In the genomic region with DNA sequence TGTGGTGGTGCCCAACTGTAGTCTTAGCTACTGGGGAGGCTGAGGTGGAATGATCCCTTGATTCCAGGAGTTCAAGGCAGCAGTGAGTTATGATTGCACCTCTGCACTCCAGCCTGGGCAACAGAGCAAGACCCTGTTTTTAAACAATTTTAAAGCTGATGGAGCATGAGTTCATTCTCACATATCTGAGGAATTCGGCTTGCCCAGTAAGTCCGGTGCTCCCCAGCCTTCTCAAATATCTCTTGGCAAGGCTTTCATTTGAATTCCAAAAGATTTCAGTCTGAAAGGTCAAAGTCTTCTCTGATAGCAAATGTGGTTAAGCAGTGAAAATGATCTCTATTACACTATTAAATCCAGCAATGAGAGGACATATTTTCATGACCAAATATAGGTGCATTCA, we compare ENCODE assay signal across 28 cellular contexts. TPM values are rescaled to one million over a fixed set of nuclear protein-coding genes. Genes with fewer than 3 reads are reported as not detected.
DNase-seq lines count a peak whose midpoint lies in the region; ATAC-seq lines count a peak whose summit lies in the region.
"Had no signal": no experiment of that assay in that cellular context is flagged by ENCODE, and none has a peak within 500 bp of the region (broad histone marks: within the 10 kb centered on the region; RNA-seq: fewer than 3 reads in every experiment).

No MANE protein-coding gene starts in this region.

- H3K14ac ChIP-seq in mesenchymal stem cell (ENCODE audit: low read length in 2 of 2), result no peak overlapping the region

- peak; percentile 22 for DNase-seq in A172 (ENCODE audit: low spot score)
- peak; percentile 46 for DNase-seq in LHCN-M2 (ENCODE audit: low read depth)
- DNase-seq in dedifferentiated amniotic fluid mesenchymal stem cell (ENCODE audit: extremely low spot score), result peak; percentile 57
- no peak for DNase-seq in mesenchymal stem cell
- DNase-seq in activated CD4-positive, CD25-positive, alpha-beta regulatory T cell (lab: John Stamatoyannopoulos, UW), result no peak
- DNase-seq in activated naive CD4-positive, alpha-beta T cell treated with anti-CD3 and anti-CD28 coated beads, Interleukin-2, amount 50 U/mL, for 16 hours, result no peak
- DNase-seq: 8988T; activated CD8-positive, alpha-beta T cell treated with anti-CD3 and anti-CD28 coated beads, Interleukin-2, amount 10 ng/mL, durations not matched to agents 7 days and 5 days; activated naive CD4-positive, alpha-beta T cell treated with anti-CD3 and anti-CD28 coated beads, Interleukin-2, amount 10 ng/mL, durations not matched to agents 7 days and 5 days; AML-193; CD4-positive, CD25-positive, alpha-beta regulatory T cell; colonic mucosa; effector memory CD8-positive, alpha-beta T cell; foreskin fibroblast; head of caudate nucleus; mucosa of descending colon; NCI-H1417 treated with DMSO at 0.1 percent for 48 hours; NCI-H2081; NCI-H345; NCI-H748 treated with DMSO at 0.1 percent for 48 hours; Peyer's patch; SHP77; stimulated activated naive CD4-positive, alpha-beta T cell; upper lobe of left lung had no signal

- peaks cover 0 to 2% of the 10 kb centered on the region in 2 experiments for H3K36me3 ChIP-seq in mesenchymal stem cell (ENCODE audit: control insufficient read depth in 1 of 2, insufficient read depth in 2 of 2, low read depth in 1 of 2, low read length in 2 of 2)
- H3K36me3 ChIP-seq: colonic mucosa, Peyer's patch, suprapubic skin, upper lobe of left lung had no signal

- WGBS in mesenchymal stem cell, result no CpG with 5 or more reads among the region's 2 CpGs

- no peak overlapping the region for H3K23ac ChIP-seq in mesenchymal stem cell (ENCODE audit: low read length in 2 of 2)

- H3K9ac ChIP-seq in mesenchymal stem cell (ENCODE audit: low read length), result no peak overlapping the region

- H2BK5ac ChIP-seq in mesenchymal stem cell (ENCODE audit: low read depth, low read length, poor library complexity, severe bottlenecking), result no peak overlapping the region

- no peaks in the 10 kb centered on the region for H3K9me3 ChIP-seq in mesenchymal stem cell (ENCODE audit: control insufficient read depth, low read length)
- H3K9me3 ChIP-seq: colonic mucosa, mucosa of descending colon, Peyer's patch, suprapubic skin, upper lobe of left lung had no signal

- H2BK12ac ChIP-seq in mesenchymal stem cell (ENCODE audit: low read length in 2 of 2), result no peak overlapping the region

- peaks cover 0 to 7% of the 10 kb centered on the region in 2 experiments for H3K27me3 ChIP-seq in mesenchymal stem cell (ENCODE audit: control insufficient read depth in 1 of 2, insufficient read depth in 1 of 2, low read length in 2 of 2)
- H3K27me3 ChIP-seq: colonic mucosa, Peyer's patch, suprapubic skin, upper lobe of left lung had no signal

- H2AFZ ChIP-seq in mesenchymal stem cell (ENCODE audit: low read depth, low read length), result no peak overlapping the region

- H3K4me3 ChIP-seq in mesenchymal stem cell (ENCODE audit: insufficient read depth in 1 of 2, low read depth in 1 of 2, low read length in 2 of 2), result no peak overlapping the region
- H3K4me3 ChIP-seq: colonic mucosa, mucosa of descending colon, Peyer's patch, skin epidermis, suprapubic skin, upper lobe of left lung had no signal

- H3K4me1 ChIP-seq in mesenchymal stem cell (ENCODE audit: control insufficient read depth, insufficient read depth, low read depth, low read length), result peaks cover 4% of the 10 kb centered on the region
- H3K4me1 ChIP-seq: colonic mucosa, Peyer's patch, suprapubic skin, upper lobe of left lung had no signal

- H3K79me1 ChIP-seq in mesenchymal stem cell (replicated peaks; ENCODE audit: low read length, poor library complexity, severe bottlenecking), result peaks cover 3% of the 10 kb centered on the region

- no peak overlapping the region for H2BK15ac ChIP-seq in mesenchymal stem cell (ENCODE audit: low read depth, poor library complexity, severe bottlenecking)

- no peak overlapping the region for H2AK5ac ChIP-seq in mesenchymal stem cell (ENCODE audit: low read length, severe bottlenecking)

- H3K27ac ChIP-seq in mesenchymal stem cell (ENCODE audit: low read length, poor library complexity, severe bottlenecking), result peak overlapping the region; percentile 20
- H3K27ac ChIP-seq: colonic mucosa, Peyer's patch, skin epidermis, suprapubic skin, upper lobe of left lung had no signal

- no peak overlapping the region for H4K91ac ChIP-seq in mesenchymal stem cell (ENCODE audit: low read length)

- no peak overlapping the region for H3K4me2 ChIP-seq in mesenchymal stem cell (ENCODE audit: low read length, poor library complexity, severe bottlenecking)

- ATAC-seq in GM19452 (IDR thresholded peaks at IDR 0.05; ENCODE audit: unreplicated experiment) (no peak), GM21367 (IDR thresholded peaks at IDR 0.05; ENCODE audit: unreplicated experiment) (no peak)
- ATAC-seq: activated CD8-positive, alpha-beta T cell treated with anti-CD3 and anti-CD28 coated beads, Interleukin-2, amount 10 ng/mL, durations not matched to agents 7 days and 5 days; effector memory CD8-positive, alpha-beta T cell; mucosa of descending colon had no signal

- H2BK120ac ChIP-seq in mesenchymal stem cell (ENCODE audit: low read depth, low read length), result no peak overlapping the region

- no peak overlapping the region for H3K4ac ChIP-seq in mesenchymal stem cell (ENCODE audit: low read depth in 1 of 2, low read length in 2 of 2)

- no peak overlapping the region for H4K8ac ChIP-seq in mesenchymal stem cell (ENCODE audit: low read length)

- no peak overlapping the region for H3K18ac ChIP-seq in mesenchymal stem cell (ENCODE audit: low read depth in 1 of 2, low read length in 2 of 2)

RNA-seq across cellular contexts. Expression of gene PIEZO2, which starts 27.9 kb away (rescaled TPM):
- total RNA-seq in A172 (2014; rRNA removed; shearing (Covaris generic)), result 1.8 and 2.5 TPM in 2 replicates
- 3.3 and 10.4 TPM in 2 replicates for total RNA-seq in LHCN-M2 (2014; rRNA removed)
- polyA plus RNA-seq in LHCN-M2 (2012), result 2.7 TPM
- 87.2 TPM for polyA plus RNA-seq in mesenchymal stem cell (2013, experiment 1 of 2)
- 82.9 TPM for polyA plus RNA-seq in mesenchymal stem cell (2013, experiment 2 of 2)
- total RNA-seq: activated CD8-positive, alpha-beta T cell treated with anti-CD3 and anti-CD28 coated beads, Interleukin-2, amount 10 ng/mL, durations not matched to agents 7 days and 5 days; CD4-positive, CD25-positive, alpha-beta regulatory T cell had no signal
- polyA plus RNA-seq: CD4-positive, CD25-positive, alpha-beta regulatory T cell had no signal

Comparison
In these comparisons a context has a peak if more than half of its experiments do, and no peak if none do; other contexts are left out.
1. DNase-seq: peak in A172 (single experiment), LHCN-M2 (single experiment) and dedifferentiated amniotic fluid mesenchymal stem cell (single experiment); none in mesenchymal stem cell (single experiment), activated CD4-positive, CD25-positive, alpha-beta regulatory T cell (0 of 4) and activated naive CD4-positive, alpha-beta T cell treated with anti-CD3 and anti-CD28 coated beads, Interleukin-2, amount 50 U/mL, for 16 hours (single experiment).